11 cellular contexts compared by ENCODE assay signal in the genomic region with DNA sequence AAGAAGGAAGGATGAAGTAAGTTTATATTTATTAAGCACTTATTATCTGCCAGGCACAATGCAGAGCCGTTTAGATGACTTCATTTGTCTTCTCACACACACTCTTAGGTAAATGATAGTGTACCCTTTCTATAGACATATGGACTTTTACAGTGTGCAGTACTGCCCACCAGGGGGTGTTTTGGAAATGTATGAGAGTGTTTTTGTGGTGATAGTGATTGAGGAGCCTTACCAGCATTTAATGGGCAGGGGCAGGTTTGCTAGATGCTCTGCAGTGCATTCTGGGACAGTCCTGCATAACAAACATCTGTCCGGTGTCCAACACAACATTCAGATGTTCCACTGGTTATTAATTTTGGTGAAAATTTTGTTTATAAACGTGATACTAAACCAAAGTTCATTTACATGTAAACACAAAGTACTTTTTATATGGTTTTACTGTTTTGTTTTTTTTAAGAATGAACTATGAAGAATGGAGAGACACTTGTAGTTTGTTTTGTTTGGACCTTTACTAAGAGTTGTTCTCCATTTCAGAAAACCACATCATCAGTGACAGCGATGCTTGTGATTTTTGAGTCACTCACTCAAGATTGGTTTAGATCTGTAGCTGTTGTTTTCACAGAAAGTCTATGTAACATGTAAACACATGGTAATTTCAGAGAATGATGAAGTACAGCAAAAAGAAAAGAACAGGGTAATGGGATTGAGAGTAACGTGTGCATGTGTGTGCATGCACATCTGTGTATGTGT. TPM values are rescaled to one million over a fixed set of nuclear protein-coding genes. Genes with fewer than 3 reads are reported as not detected.
DNase-seq lines count a peak whose midpoint lies in the region; ATAC-seq, FAIRE-seq and TF ChIP-seq lines count a peak whose summit lies in the region.
"Had no signal": no experiment of that assay in that cellular context is flagged by ENCODE, and none has a peak within 500 bp of the region (broad histone marks: within the 10 kb centered on the region; RNA-seq: fewer than 3 reads in every experiment).

No MANE protein-coding gene starts in this region.

- H3K4me2 ChIP-seq in endothelial cell of umbilical vein (ENCODE audit: insufficient read depth, low read length) = no peak overlapping the region

- TF ChIP-seq CTCF in left ventricle myocardium inferior (IDR thresholded peaks at IDR 0.05; ENCODE audit: borderline replicate concordance) (peak; percentile 24), heart right ventricle (IDR thresholded peaks at IDR 0.05) (peak in 2 of 9 donors; percentile 13 to 15), endothelial cell of umbilical vein (IDR thresholded peaks at IDR 0.05; ENCODE audit: extremely low read depth in 1 of 2, insufficient read depth in 1 of 2, low read depth in 1 of 2, low read length in 2 of 2) (peak; percentile 23 to 50), upper lobe of right lung (IDR thresholded peaks at IDR 0.05) (peak; percentile 28)

- FAIRE-seq in endothelial cell of umbilical vein (lab: Jason Lieb, UNC) = peak; percentile 24

- H2AFZ ChIP-seq in endothelial cell of umbilical vein (ENCODE audit: low read depth, low read length) = no peak overlapping the region

- TF ChIP-seq POLR2A in endothelial cell of umbilical vein (IDR thresholded peaks at IDR 0.05; ENCODE audit: low read depth, low read length) = no peak

- no peaks in the 10 kb centered on the region for H3K4me1 ChIP-seq in left ventricle myocardium inferior
- H3K4me1 ChIP-seq in heart right ventricle = no peaks in the 10 kb centered on the region
- peaks cover 2% of the 10 kb centered on the region for H3K4me1 ChIP-seq in endothelial cell of umbilical vein (ENCODE audit: control insufficient read depth, extremely low read depth, insufficient read depth, low read length)
- H3K4me1 ChIP-seq in upper lobe of right lung = no peaks in the 10 kb centered on the region
- H3K4me1 ChIP-seq: esophagus squamous epithelium, prostate gland had no signal

- no peak for DNase-seq in left ventricle myocardium inferior
- DNase-seq in heart right ventricle = no peak
- DNase-seq in NCI-H526 treated with DMSO at 0.1 percent for 48 hours (lab: John Stamatoyannopoulos, UW) = peak; percentile 11
- DNase-seq in endothelial cell of umbilical vein (ENCODE audit: low read depth, low spot score) = peak; percentile 24
- no peak for DNase-seq in upper lobe of right lung
- no peak for DNase-seq in SKM-1 (lab: John Stamatoyannopoulos, UW; ENCODE audit: unreplicated experiment)
- DNase-seq in midbrain (lab: John Stamatoyannopoulos, UW) = no peak
- no peak for DNase-seq in pons (ENCODE audit: low spot score)
- DNase-seq: esophagus squamous epithelium had no signal

- ATAC-seq in heart right ventricle (no peak), upper lobe of right lung (peak; percentile 34)

- no peaks in the 10 kb centered on the region for H3K27me3 ChIP-seq in left ventricle myocardium inferior (ENCODE audit: low read depth)
- H3K27me3 ChIP-seq in heart right ventricle = no peaks in the 10 kb centered on the region
- no peaks in the 10 kb centered on the region for H3K27me3 ChIP-seq in endothelial cell of umbilical vein (ENCODE audit: control insufficient read depth in 2 of 2, insufficient read depth in 2 of 2, low read length in 2 of 2)
- H3K27me3 ChIP-seq in upper lobe of right lung = no peaks in the 10 kb centered on the region
- H3K27me3 ChIP-seq: esophagus squamous epithelium had no signal

- H3K9ac ChIP-seq in endothelial cell of umbilical vein (replicated peaks; ENCODE audit: extremely low read depth, insufficient read depth, low read length) = no peak overlapping the region

- WGBS in heart right ventricle, 2 donors = 86 to 87% methylated on average over 5 of the region's 5 CpGs

- no peak overlapping the region for H3K4me3 ChIP-seq in left ventricle myocardium inferior
- no peak overlapping the region for H3K4me3 ChIP-seq in heart right ventricle
- no peak overlapping the region for H3K4me3 ChIP-seq in endothelial cell of umbilical vein (replicated peaks in 1 of 3; ENCODE audit: insufficient read depth in 1 of 3, low read depth in 1 of 3, low read length in 3 of 3)
- no peak overlapping the region for H3K4me3 ChIP-seq in upper lobe of right lung
- H3K4me3 ChIP-seq: esophagus squamous epithelium, prostate gland had no signal

- POLR2A ChIA-PET in endothelial cell of umbilical vein (lab: Charles Lee) = no interaction called here

- intact Hi-C loops in left ventricle myocardium inferior (cut with micrococcal nuclease) (no loop called here), heart right ventricle (cut with DNase I) (no loop called here), endothelial cell of umbilical vein (cut with micrococcal nuclease) (loop anchor here (2.0 kb wide), 1 partner anchor 16 kb away; no protein-coding TSS in a partner anchor), upper lobe of right lung (cut with DNase I) (no loop called here)

- peaks cover 17% of the 10 kb centered on the region for H3K9me3 ChIP-seq in left ventricle myocardium inferior (replicated peaks)
- H3K9me3 ChIP-seq in heart right ventricle = peaks cover 0 to 21% (median 9%) of the 10 kb centered on the region in 11 donors
- no peaks in the 10 kb centered on the region for H3K9me3 ChIP-seq in endothelial cell of umbilical vein (replicated peaks; ENCODE audit: control insufficient read depth, insufficient read depth, low read length)
- no peaks in the 10 kb centered on the region for H3K9me3 ChIP-seq in upper lobe of right lung
- H3K9me3 ChIP-seq: prostate gland had no signal

- no peaks in the 10 kb centered on the region for H3K79me2 ChIP-seq in endothelial cell of umbilical vein (ENCODE audit: control insufficient read depth, insufficient read depth, low read length)

- no TSS peak for BruUV-seq in endothelial cell of umbilical vein (replicated peaks; lab: Mats Ljungman, UMichigan)

- no peaks in the 10 kb centered on the region for H3K9me1 ChIP-seq in endothelial cell of umbilical vein (replicated peaks; ENCODE audit: control insufficient read depth, extremely low read depth, insufficient read depth, low read length)

- dilution Hi-C loops in endothelial cell of umbilical vein (cut with MboI; ENCODE audit: extremely low pct_ligation_motif_present, low sequenced_read_pairs) = no loop called here

- H3K27ac ChIP-seq in left ventricle myocardium inferior (replicated peaks) (no peak overlapping the region), heart right ventricle (no peak overlapping the region), endothelial cell of umbilical vein (ENCODE audit: insufficient read depth, low read depth, low read length) (no peak overlapping the region), upper lobe of right lung (no peak overlapping the region)
- H3K27ac ChIP-seq: esophagus squamous epithelium, prostate gland had no signal

- H4K20me1 ChIP-seq in endothelial cell of umbilical vein (replicated peaks; ENCODE audit: control insufficient read depth, extremely low read depth, insufficient read depth, low read length) = no peaks in the 10 kb centered on the region

- CTCF ChIA-PET in endothelial cell of umbilical vein (lab: Charles Lee) = no interaction called here

- H3K36me3 ChIP-seq in left ventricle myocardium inferior = peaks cover 56% of the 10 kb centered on the region
- H3K36me3 ChIP-seq in heart right ventricle = peaks cover 0 to 72% (median 14%) of the 10 kb centered on the region in 9 donors
- peaks cover 0 to 5% of the 10 kb centered on the region in 2 experiments for H3K36me3 ChIP-seq in endothelial cell of umbilical vein (ENCODE audit: control insufficient read depth in 2 of 2, extremely low read depth in 1 of 2, insufficient read depth in 2 of 2, low read length in 2 of 2)
- H3K36me3 ChIP-seq in upper lobe of right lung = peaks cover 46% of the 10 kb centered on the region
- H3K36me3 ChIP-seq: prostate gland had no signal

TF ChIP-seq in endothelial cell of umbilical vein, 7 proteins besides CTCF, POLR2A, EP300 and RAD21 (continues in another document):
- TF ChIP-seq POLR2AphosphoS5 (IDR thresholded peaks at IDR 0.05; ENCODE audit: insufficient read depth, low read depth, low read length) = no peak

RNA-seq across cellular contexts. Expression of a gene that starts 19.9 kb away (rescaled TPM):
- total RNA-seq in left ventricle myocardium inferior = 0.14 TPM
- under 1 TPM in 1 of 10 donors, not detected in 9; 0.09 TPM for total RNA-seq in heart right ventricle
- polyA plus RNA-seq in heart right ventricle = under 1 TPM in 1 of 2 donors, not detected in 1; 0.04 TPM
- total RNA-seq in endothelial cell of umbilical vein = 0.23 and 0.29 TPM in 2 replicates
- polyA plus RNA-seq in endothelial cell of umbilical vein = 0.14 and 0.29 TPM in 2 replicates
- 0.13 and 0.18 TPM in 2 replicates for polyA plus RNA-seq in endothelial cell of umbilical vein (2011; cell fraction: cytosol; rRNA removed)
- polyA plus RNA-seq in endothelial cell of umbilical vein (2011; cell fraction: nucleus; rRNA removed) = 0.06 and 0.08 TPM in 2 replicates
- polyA plus RNA-seq in endothelial cell of umbilical vein (2012) = 0.24 and 0.29 TPM in 2 replicates
- 0.49 and 0.63 TPM in 2 replicates for polyA minus RNA-seq in endothelial cell of umbilical vein
- polyA minus RNA-seq in endothelial cell of umbilical vein (2011; cell fraction: cytosol; rRNA and poly(A)+ RNA removed) = not detected
- polyA minus RNA-seq in endothelial cell of umbilical vein (2011; cell fraction: nucleus; rRNA and poly(A)+ RNA removed) = 0.24 TPM in 1 of 2 replicates, not detected in the other
- 1.6 TPM for total RNA-seq in upper lobe of right lung
- total RNA-seq: NCI-H460 had no signal

RNA-seq across cellular contexts. Expression of a gene that starts 33.9 kb away (rescaled TPM):
- total RNA-seq in left ventricle myocardium inferior (not detected), heart right ventricle (not detected), endothelial cell of umbilical vein (not detected in 2 replicates), upper lobe of right lung (1.3 TPM)
- polyA plus RNA-seq in heart right ventricle (not detected), endothelial cell of umbilical vein (not detected in 2 replicates)
- polyA plus RNA-seq in endothelial cell of umbilical vein (2011; cell fraction: cytosol; rRNA removed) = not detected in 2 replicates
- not detected in 2 replicates for polyA plus RNA-seq in endothelial cell of umbilical vein (2011; cell fraction: nucleus; rRNA removed)
- polyA plus RNA-seq in endothelial cell of umbilical vein (2012) = not detected in 2 replicates
- polyA minus RNA-seq in endothelial cell of umbilical vein = not detected in 2 replicates
- polyA minus RNA-seq in endothelial cell of umbilical vein (2011; cell fraction: cytosol; rRNA and poly(A)+ RNA removed) = not detected
- polyA minus RNA-seq in endothelial cell of umbilical vein (2011; cell fraction: nucleus; rRNA and poly(A)+ RNA removed) = not detected in 2 replicates
- total RNA-seq: NCI-H460 had no signal

RNA-seq across cellular contexts. Expression of a gene that starts 43.2 kb away (rescaled TPM):
- total RNA-seq in left ventricle myocardium inferior (not detected), heart right ventricle (not detected), endothelial cell of umbilical vein (not detected in 2 replicates), upper lobe of right lung (1.8 TPM)
- polyA plus RNA-seq in heart right ventricle (not detected), endothelial cell of umbilical vein (not detected in 2 replicates)
- not detected in 2 replicates for polyA plus RNA-seq in endothelial cell of umbilical vein (2011; cell fraction: cytosol; rRNA removed)
- not detected in 2 replicates for polyA plus RNA-seq in endothelial cell of umbilical vein (2011; cell fraction: nucleus; rRNA removed)
- polyA plus RNA-seq in endothelial cell of umbilical vein (2012) = not detected in 2 replicates
- polyA minus RNA-seq in endothelial cell of umbilical vein = not detected in 2 replicates
- not detected for polyA minus RNA-seq in endothelial cell of umbilical vein (2011; cell fraction: cytosol; rRNA and poly(A)+ RNA removed)
- polyA minus RNA-seq in endothelial cell of umbilical vein (2011; cell fraction: nucleus; rRNA and poly(A)+ RNA removed) = not detected in 2 replicates
- total RNA-seq: NCI-H460, prostate gland had no signal

Comparison
In these comparisons a context has a peak if more than half of its experiments do, and no peak if none do; other contexts are left out.
1. DNase-seq: peak in NCI-H526 treated with DMSO at 0.1 percent for 48 hours (single experiment) and endothelial cell of umbilical vein (single experiment); none in left ventricle myocardium inferior (single experiment), heart right ventricle (0 of 2), upper lobe of right lung (single experiment), SKM-1 (single experiment), midbrain (single experiment) and pons (single experiment).